Comparison of ENCODE assay signal across 11 cellular contexts in genomic region chr22:36326178-36327161, GRCh38.
DNase-seq lines count a peak whose midpoint lies in the region; ATAC-seq and TF ChIP-seq lines count a peak whose summit lies in the region.
"Had no signal": no experiment of that assay in that cellular context is flagged by ENCODE, and none has a peak within 500 bp of the region (broad histone marks: within the 10 kb centered on the region; RNA-seq: fewer than 3 reads in every experiment).

No MANE protein-coding gene starts in this region.

- peaks cover 82% of the 10 kb centered on the region for H3K36me3 ChIP-seq in CD4-positive, alpha-beta memory T cell (ENCODE audit: insufficient read depth, low read length)

- peak in 1 of 5 donors; percentile 19 for DNase-seq in CD4-positive, alpha-beta memory T cell
- no peak for DNase-seq in activated CD4-positive, alpha-beta memory T cell treated with anti-CD3 and anti-CD28 coated beads, Interleukin-2, amount 10 ng/mL, durations not matched to agents 7 days and 5 days
- DNase-seq in fibroblast of the aortic adventitia (ENCODE audit: low read depth) (peak; percentile 30), renal cortical epithelial cell (ENCODE audit: low read depth) (peak; percentile 76), NOMO-1 treated with DMSO at 0.1 percent for 48 hours (lab: John Stamatoyannopoulos, UW; ENCODE audit: unreplicated experiment) (no peak), GM03348 (ENCODE audit: low spot score) (no peak), SW 1271 (lab: John Stamatoyannopoulos, UW) (no peak)
- DNase-seq: effector CD4-positive, alpha-beta T cell; NCI-H510A had no signal

- H3K4me1 ChIP-seq in CD4-positive, alpha-beta memory T cell (ENCODE audit: insufficient read depth, low read length) = peaks cover 45% of the 10 kb centered on the region

- peak overlapping the region in 1 of 8 donors; percentile 25 for H3K4me3 Mint-ChIP-seq in CD4-positive, alpha-beta memory T cell
- no peak overlapping the region for H3K4me3 Mint-ChIP-seq in activated CD4-positive, alpha-beta memory T cell treated with anti-CD3 and anti-CD28 coated beads, Interleukin-2, amount 10 ng/mL, durations not matched to agents 7 days and 5 days

- H3K9me3 ChIP-seq in CD4-positive, alpha-beta memory T cell (ENCODE audit: control insufficient read depth in 1 of 2, low read length in 2 of 2) = no peaks in the 10 kb centered on the region
- H3K9me3 ChIP-seq: mucosa of descending colon had no signal

- no peak overlapping the region for H3K4me3 ChIP-seq in CD4-positive, alpha-beta memory T cell (ENCODE audit: low read length in 2 of 2)
- no peak overlapping the region for H3K4me3 ChIP-seq in fibroblast of the aortic adventitia (ENCODE audit: low read depth, low read length)
- H3K4me3 ChIP-seq: mucosa of descending colon had no signal

- H3K9me3 Mint-ChIP-seq in CD4-positive, alpha-beta memory T cell = peaks cover 0 to 12% (median 0%) of the 10 kb centered on the region in 8 donors
- H3K9me3 Mint-ChIP-seq in activated CD4-positive, alpha-beta memory T cell treated with anti-CD3 and anti-CD28 coated beads, Interleukin-2, amount 10 ng/mL, durations not matched to agents 7 days and 5 days = no peaks in the 10 kb centered on the region

- H3K27ac Mint-ChIP-seq in CD4-positive, alpha-beta memory T cell = peak overlapping the region; percentile 25 to 99 (median 88)
- H3K27ac Mint-ChIP-seq in activated CD4-positive, alpha-beta memory T cell treated with anti-CD3 and anti-CD28 coated beads, Interleukin-2, amount 10 ng/mL, durations not matched to agents 7 days and 5 days = peak overlapping the region; percentile 63

- no peak for ATAC-seq in HG03139 (IDR thresholded peaks at IDR 0.05; ENCODE audit: unreplicated experiment)

- peaks cover 43 to 68% (median 52%) of the 10 kb centered on the region in 4 donors for H3K4me1 Mint-ChIP-seq in CD4-positive, alpha-beta memory T cell
- H3K4me1 Mint-ChIP-seq in activated CD4-positive, alpha-beta memory T cell treated with anti-CD3 and anti-CD28 coated beads, Interleukin-2, amount 10 ng/mL, durations not matched to agents 7 days and 5 days = peaks cover 56% of the 10 kb centered on the region

- intact Hi-C loops in CD4-positive, alpha-beta memory T cell (cut with micrococcal nuclease) = no loop called here

- no peak overlapping the region for H3K27ac ChIP-seq in CD4-positive, alpha-beta memory T cell (ENCODE audit: low read depth, low read length)

- no peaks in the 10 kb centered on the region for H3K27me3 Mint-ChIP-seq in CD4-positive, alpha-beta memory T cell
- no peaks in the 10 kb centered on the region for H3K27me3 Mint-ChIP-seq in activated CD4-positive, alpha-beta memory T cell treated with anti-CD3 and anti-CD28 coated beads, Interleukin-2, amount 10 ng/mL, durations not matched to agents 7 days and 5 days

- POLR2A ChIA-PET in CD4-positive, alpha-beta memory T cell (lab: Charles Lee; ENCODE audit: partially characterized antibody) = interaction anchor here (1.2 to 59.9 kb wide), 4 partner anchors 16 to 144 kb away, joined by 3 to 2535 read pairs (median 4); partner anchors contain the start of gene MYH9
- POLR2A ChIA-PET in activated CD4-positive, alpha-beta memory T cell treated with anti-CD3 and anti-CD28 coated beads, Interleukin-2, amount 10 ng/mL, durations not matched to agents 7 days and 5 days (lab: Charles Lee) = interaction anchor here (0.9 to 3.7 kb wide), 6 partner anchors 16 to 150 kb away, joined by 3 to 14 read pairs (median 4); no protein-coding TSS in a partner anchor

- peaks cover 66 to 82% of the 10 kb centered on the region in 2 donors for H3K36me3 Mint-ChIP-seq in CD4-positive, alpha-beta memory T cell
- peaks cover 93% of the 10 kb centered on the region for H3K36me3 Mint-ChIP-seq in activated CD4-positive, alpha-beta memory T cell treated with anti-CD3 and anti-CD28 coated beads, Interleukin-2, amount 10 ng/mL, durations not matched to agents 7 days and 5 days (ENCODE audit: low read depth)

- CTCF ChIA-PET in CD4-positive, alpha-beta memory T cell (lab: Charles Lee; ENCODE audit: partially characterized antibody) = interaction anchor here (0.5 to 3.6 kb wide), 7 partner anchors 22 to 144 kb away, joined by 3 to 17 read pairs (median 4); no protein-coding TSS in a partner anchor
- CTCF ChIA-PET in activated CD4-positive, alpha-beta memory T cell treated with anti-CD3 and anti-CD28 coated beads, Interleukin-2, amount 10 ng/mL, durations not matched to agents 7 days and 5 days (lab: Charles Lee) = interaction anchor here (1.1 to 2.2 kb wide), 3 partner anchors 8 to 144 kb away, joined by 3 to 8 read pairs (median 3); no protein-coding TSS in a partner anchor

- no peaks in the 10 kb centered on the region for H3K27me3 ChIP-seq in CD4-positive, alpha-beta memory T cell (ENCODE audit: insufficient read depth, low read length)

- TF ChIP-seq CTCF in fibroblast of the aortic adventitia (IDR thresholded peaks at IDR 0.05; ENCODE audit: insufficient read depth, low read length) = no peak

Comparison
In these comparisons a context has a peak if more than half of its experiments do, and no peak if none do; other contexts are left out.
1. DNase-seq: peak in fibroblast of the aortic adventitia (single experiment) and renal cortical epithelial cell (single experiment); none in activated CD4-positive, alpha-beta memory T cell treated with anti-CD3 and anti-CD28 coated beads, Interleukin-2, amount 10 ng/mL, durations not matched to agents 7 days and 5 days (single experiment), NOMO-1 treated with DMSO at 0.1 percent for 48 hours (single experiment), GM03348 (single experiment) and SW 1271 (0 of 2).